In the genomic region with DNA sequence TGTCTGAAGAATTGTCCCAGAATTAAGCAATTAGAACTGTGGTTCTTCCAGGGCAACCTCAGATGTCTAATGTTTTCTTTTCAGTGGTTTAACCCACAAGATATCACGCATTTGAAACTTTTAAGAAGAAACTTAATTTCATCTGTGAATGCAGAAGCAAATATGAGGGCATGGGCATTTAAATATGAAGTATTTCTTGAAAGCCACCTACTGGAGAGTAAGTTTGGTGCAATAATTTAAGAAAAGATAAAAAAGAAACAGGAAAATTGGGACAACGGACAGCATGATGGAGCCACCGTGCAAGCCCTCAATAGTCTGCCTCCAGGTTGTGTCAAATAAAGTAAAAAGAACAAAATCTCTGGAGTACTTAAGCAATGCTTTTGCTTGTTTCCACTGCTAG, we compare ENCODE assay signal across 1 cellular context.
TF ChIP-seq lines count a peak whose summit lies in the region.

No MANE protein-coding gene starts in this region.

TF ChIP-seq in IMR-90, 13 proteins besides CTCF, POLR2A, EP300 and RAD21:
- TF ChIP-seq, protein P1, sequence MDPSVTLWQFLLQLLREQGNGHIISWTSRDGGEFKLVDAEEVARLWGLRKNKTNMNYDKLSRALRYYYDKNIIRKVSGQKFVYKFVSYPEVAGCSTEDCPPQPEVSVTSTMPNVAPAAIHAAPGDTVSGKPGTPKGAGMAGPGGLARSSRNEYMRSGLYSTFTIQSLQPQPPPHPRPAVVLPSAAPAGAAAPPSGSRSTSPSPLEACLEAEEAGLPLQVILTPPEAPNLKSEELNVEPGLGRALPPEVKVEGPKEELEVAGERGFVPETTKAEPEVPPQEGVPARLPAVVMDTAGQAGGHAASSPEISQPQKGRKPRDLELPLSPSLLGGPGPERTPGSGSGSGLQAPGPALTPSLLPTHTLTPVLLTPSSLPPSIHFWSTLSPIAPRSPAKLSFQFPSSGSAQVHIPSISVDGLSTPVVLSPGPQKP (IDR thresholded peaks at IDR 0.05; ENCODE audit: borderline replicate concordance, low read depth, low read length): no peak
- TF ChIP-seq RFX5 (IDR thresholded peaks at IDR 0.05; ENCODE audit: low read depth, low read length): no peak
- TF ChIP-seq CHD1 (IDR thresholded peaks at IDR 0.05; ENCODE audit: low read depth, low read length): no peak
- TF ChIP-seq SMC3 (IDR thresholded peaks at IDR 0.05; ENCODE audit: low read depth, low read length): no peak; the same call in 1 of the 2 replicates
- TF ChIP-seq MXI1 (IDR thresholded peaks at IDR 0.05; ENCODE audit: borderline replicate concordance, low read depth, low read length): no peak
- TF ChIP-seq RCOR1 (IDR thresholded peaks at IDR 0.05; ENCODE audit: insufficient replicate concordance, low read length): no peak
- TF ChIP-seq CEBPB (IDR thresholded peaks at IDR 0.05; ENCODE audit: low read depth, low read length): no peak
- no peak for TF ChIP-seq BHLHE40 (IDR thresholded peaks at IDR 0.05; ENCODE audit: low read depth, low read length)
TF ChIP-seq in IMR-90: peak in this region for 0.
